9 cellular contexts compared by ENCODE assay signal in genomic region chr19:33941133-33941532, GRCh38.
"Had no signal": no experiment of that assay in that cellular context is flagged by ENCODE, and none has a peak within 500 bp of the region (broad histone marks: within the 10 kb centered on the region; RNA-seq: fewer than 3 reads in every experiment).

No MANE protein-coding gene starts in this region.

- H3K9ac ChIP-seq: GM23248, KMS-11 had no signal

- FAIRE-seq: H54, HTR-8/SVneo had no signal

- DNase-seq: GM23248, GOT3, H9, HCEC 1CT, Karpas-422, KBM-7 had no signal

- H3K27ac ChIP-seq: GM23248, KMS-11 had no signal

- H3K4me2 ChIP-seq: KMS-11 had no signal

- H3K4me3 ChIP-seq: GM23248 had no signal

- H2AFZ ChIP-seq: GM23248 had no signal
